1 cellular context compared by ENCODE assay signal in genomic region chr1:42146916-42147320, GRCh38.
TF ChIP-seq lines count a peak whose summit lies in the region.

No MANE protein-coding gene starts in this region.

TF ChIP-seq in HepG2, 621 proteins besides CTCF, POLR2A, EP300 and RAD21 (continued from another document and continues in another):
- TF ChIP-seq SAP130 (CRISPR knock-in tag; IDR thresholded peaks at IDR 0.05; ENCODE audit: low read depth) (no peak; the same call in 1 of the 2 replicates), BHLHE40 (IDR thresholded peaks at IDR 0.05; ENCODE audit: low read length) (no peak), ZNF33A (CRISPR knock-in tag; IDR thresholded peaks at IDR 0.05; ENCODE audit: borderline replicate concordance) (no peak), ZNF350 (CRISPR knock-in tag; IDR thresholded peaks at IDR 0.05; ENCODE audit: borderline replicate concordance, low read depth) (no peak), ZNF484 (CRISPR knock-in tag; IDR thresholded peaks at IDR 0.05; ENCODE audit: borderline replicate concordance, low read depth) (no peak), PITX1 (CRISPR knock-in tag; IDR thresholded peaks at IDR 0.05) (peak; percentile 61; the same call in 1 of the 2 replicates), TBX2 (CRISPR knock-in tag; IDR thresholded peaks at IDR 0.05; ENCODE audit: borderline replicate concordance) (no peak; the same call in 1 of the 2 replicates), TARDBP (CRISPR knock-in tag; IDR thresholded peaks at IDR 0.05) (peak; percentile 38; the same call in 1 of the 2 replicates), ZNF646 (CRISPR knock-in tag; IDR thresholded peaks at IDR 0.05) (peak; percentile 87), BRF2 (CRISPR knock-in tag; IDR thresholded peaks at IDR 0.05) (no peak), GMEB1 (CRISPR knock-in tag; IDR thresholded peaks at IDR 0.05; ENCODE audit: borderline replicate concordance) (no peak), ZBTB3 (CRISPR knock-in tag; IDR thresholded peaks at IDR 0.05; ENCODE audit: borderline replicate concordance, low read depth) (no peak), SRF (IDR thresholded peaks at IDR 0.05; ENCODE audit: low read depth, low read length) (no peak), ZFP90 (CRISPR knock-in tag; IDR thresholded peaks at IDR 0.05; ENCODE audit: borderline replicate concordance) (no peak), ZFX (CRISPR knock-in tag; IDR thresholded peaks at IDR 0.05; ENCODE audit: low read depth) (peak; percentile 47; the same call in 1 of the 2 replicates), CHCHD3 (CRISPR knock-in tag; IDR thresholded peaks at IDR 0.05) (no peak), ZFAT (CRISPR knock-in tag; conservative IDR thresholded peaks at IDR 0.05) (no peak), DNMT1 (CRISPR knock-in tag; IDR thresholded peaks at IDR 0.05) (no peak), KLF16 (CRISPR knock-in tag; IDR thresholded peaks at IDR 0.05) (0 out of 4 replicates have a peak, but pooled peaks of 1 of the 2 experiments have one; percentile 25), ZSCAN5A (CRISPR knock-in tag; IDR thresholded peaks at IDR 0.05; ENCODE audit: borderline replicate concordance) (no peak), RARA (CRISPR knock-in tag; IDR thresholded peaks at IDR 0.05) (peak; percentile 44; the same call in 1 of the 2 replicates), ZFP37 (CRISPR knock-in tag; IDR thresholded peaks at IDR 0.05; ENCODE audit: borderline replicate concordance) (no peak), THAP7 (CRISPR knock-in tag; IDR thresholded peaks at IDR 0.05) (no peak), SALL1 (CRISPR knock-in tag; IDR thresholded peaks at IDR 0.05) (peak; percentile 50; the same call in 1 of the 2 replicates), PAXIP1 (CRISPR knock-in tag; conservative IDR thresholded peaks at IDR 0.05) (peak; percentile 28; the same call in 1 of the 2 replicates), ZNF569 (CRISPR knock-in tag; IDR thresholded peaks at IDR 0.05; ENCODE audit: borderline replicate concordance) (no peak), IRF2 (CRISPR knock-in tag; IDR thresholded peaks at IDR 0.05) (0 out of 2 replicates have a peak, but pooled peaks have one; percentile 17), ZNF337 (CRISPR knock-in tag; IDR thresholded peaks at IDR 0.05; ENCODE audit: borderline replicate concordance, low read depth) (no peak), KDM2A (CRISPR knock-in tag; IDR thresholded peaks at IDR 0.05; ENCODE audit: borderline replicate concordance, low read depth) (0 out of 2 replicates have a peak, but pooled peaks have one; percentile 28), FOXA3 (CRISPR knock-in tag; IDR thresholded peaks at IDR 0.05) (peak; percentile 47), NFATC3 (CRISPR knock-in tag; IDR thresholded peaks at IDR 0.05) (no peak), FOSL2 (CRISPR knock-in tag; IDR thresholded peaks at IDR 0.05) (0 out of 2 replicates have a peak, but pooled peaks have one; percentile 10), ZC3H4 (CRISPR knock-in tag; IDR thresholded peaks at IDR 0.05; ENCODE audit: borderline replicate concordance) (no peak), ZIK1 (CRISPR knock-in tag; IDR thresholded peaks at IDR 0.05; ENCODE audit: borderline replicate concordance, low read depth) (no peak), ZMYM4 (CRISPR knock-in tag; IDR thresholded peaks at IDR 0.05) (no peak), TBL1XR1 (IDR thresholded peaks at IDR 0.05; ENCODE audit: borderline replicate concordance, low read length, partially characterized antibody) (peak; percentile 28), PATZ1 (CRISPR knock-in tag; IDR thresholded peaks at IDR 0.05) (0 out of 2 replicates have a peak, but pooled peaks have one; percentile 14), HNF4G (IDR thresholded peaks at IDR 0.05; ENCODE audit: borderline replicate concordance, low read depth, low read length) (no peak), HNF4G (CRISPR knock-in tag; IDR thresholded peaks at IDR 0.05; ENCODE audit: borderline replicate concordance, low read depth) (no peak), CREB3 (CRISPR knock-in tag; IDR thresholded peaks at IDR 0.05) (no peak), ZBTB25 (CRISPR knock-in tag; IDR thresholded peaks at IDR 0.05) (no peak), THAP11 (CRISPR knock-in tag; IDR thresholded peaks at IDR 0.05) (0 out of 2 replicates have a peak, but pooled peaks have one; percentile 16), NBN (conservative IDR thresholded peaks at IDR 0.05) (no peak), ZNF629 (CRISPR knock-in tag; conservative IDR thresholded peaks at IDR 0.05) (no peak)
